1 cellular context compared by ENCODE assay signal in genomic region chr3:150603090-150603887, GRCh38.
TF ChIP-seq lines count a peak whose summit lies in the region.

SELENOT (plus strand) TSS chr3:150603321; CDS start chr3:150603363, 42 bp downstream.

TF ChIP-seq in K562, 482 proteins besides CTCF, POLR2A, EP300 and RAD21 (continued from another document and continues in another):
- TF ChIP-seq ZNF318 (IDR thresholded peaks at IDR 0.05; ENCODE audit: borderline replicate concordance in 1 of 2, low read depth in 1 of 2) (no peak), STAT5A (IDR thresholded peaks at IDR 0.05; ENCODE audit: borderline replicate concordance, low read length) (no peak), LARP7 (IDR thresholded peaks at IDR 0.05) (no peak), NFYB (IDR thresholded peaks at IDR 0.05; ENCODE audit: extremely low read depth, insufficient read length) (no peak), KDM1A (IDR thresholded peaks at IDR 0.05) (peak; percentile 35 to 66; a peak in 1 of 4 replicates), CREBBP (IDR thresholded peaks at IDR 0.05; ENCODE audit: low read depth, low read length) (no peak), ZNF699 (CRISPR knock-in tag; IDR thresholded peaks at IDR 0.05; ENCODE audit: insufficient replicate concordance) (no peak), GATAD2A (IDR thresholded peaks at IDR 0.05) (no peak; the same call in 1 of the 2 replicates), MTA3 (IDR thresholded peaks at IDR 0.05; ENCODE audit: borderline replicate concordance) (peak; percentile 74), ETS2 (tag; IDR thresholded peaks at IDR 0.05; ENCODE audit: borderline replicate concordance, poor library complexity, severe bottlenecking) (no peak), ZBTB11 (CRISPR knock-in tag; IDR thresholded peaks at IDR 0.05) (0 out of 6 replicates have a peak, but pooled peaks of 1 of the 3 experiments have one; percentile 46), HIVEP1 (CRISPR knock-in tag; IDR thresholded peaks at IDR 0.05) (no peak), ZNF512 (tag; IDR thresholded peaks at IDR 0.05) (no peak), FOS (IDR thresholded peaks at IDR 0.05; ENCODE audit: extremely low read depth, insufficient read length) (no peak), DPF2 (IDR thresholded peaks at IDR 0.05) (no peak), ZNF282 (CRISPR knock-in tag; IDR thresholded peaks at IDR 0.05) (no peak), MITF (IDR thresholded peaks at IDR 0.05) (no peak), POLR2AphosphoS2 (IDR thresholded peaks at IDR 0.05; ENCODE audit: low read length) (peak; percentile 91; the same call in 1 of the 2 replicates), ZNF239 (CRISPR knock-in tag; IDR thresholded peaks at IDR 0.05) (no peak), SMARCB1 (IDR thresholded peaks at IDR 0.05; ENCODE audit: insufficient read length, low read depth) (no peak), HBP1 (CRISPR knock-in tag; IDR thresholded peaks at IDR 0.05) (no peak), KHSRP (IDR thresholded peaks at IDR 0.05) (no peak), KLF10 (CRISPR knock-in tag; IDR thresholded peaks at IDR 0.05) (no peak), TAF1 (IDR thresholded peaks at IDR 0.05; ENCODE audit: control insufficient read depth, extremely low read depth, insufficient read depth, low read length, severe bottlenecking) (peak; percentile 98), ZNF134 (CRISPR knock-in tag; conservative IDR thresholded peaks at IDR 0.05) (no peak; the same call in 1 of the 2 replicates), ZNF75A (CRISPR knock-in tag; IDR thresholded peaks at IDR 0.05) (no peak), MYNN (IDR thresholded peaks at IDR 0.05) (0 out of 2 replicates have a peak, but pooled peaks have one; percentile 30), MYNN (CRISPR knock-in tag; IDR thresholded peaks at IDR 0.05) (no peak)
- TF ChIP-seq, protein P1, sequence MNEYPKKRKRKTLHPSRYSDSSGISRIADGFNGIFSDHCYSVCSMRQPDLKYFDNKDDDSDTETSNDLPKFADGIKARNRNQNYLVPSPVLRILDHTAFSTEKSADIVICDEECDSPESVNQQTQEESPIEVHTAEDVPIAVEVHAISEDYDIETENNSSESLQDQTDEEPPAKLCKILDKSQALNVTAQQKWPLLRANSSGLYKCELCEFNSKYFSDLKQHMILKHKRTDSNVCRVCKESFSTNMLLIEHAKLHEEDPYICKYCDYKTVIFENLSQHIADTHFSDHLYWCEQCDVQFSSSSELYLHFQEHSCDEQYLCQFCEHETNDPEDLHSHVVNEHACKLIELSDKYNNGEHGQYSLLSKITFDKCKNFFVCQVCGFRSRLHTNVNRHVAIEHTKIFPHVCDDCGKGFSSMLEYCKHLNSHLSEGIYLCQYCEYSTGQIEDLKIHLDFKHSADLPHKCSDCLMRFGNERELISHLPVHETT (CRISPR knock-in tag; conservative IDR thresholded peaks at IDR 0.05 in 1 of 2, IDR thresholded peaks at IDR 0.05 in 1 of 2) = no peak
- TF ChIP-seq, protein P2, sequence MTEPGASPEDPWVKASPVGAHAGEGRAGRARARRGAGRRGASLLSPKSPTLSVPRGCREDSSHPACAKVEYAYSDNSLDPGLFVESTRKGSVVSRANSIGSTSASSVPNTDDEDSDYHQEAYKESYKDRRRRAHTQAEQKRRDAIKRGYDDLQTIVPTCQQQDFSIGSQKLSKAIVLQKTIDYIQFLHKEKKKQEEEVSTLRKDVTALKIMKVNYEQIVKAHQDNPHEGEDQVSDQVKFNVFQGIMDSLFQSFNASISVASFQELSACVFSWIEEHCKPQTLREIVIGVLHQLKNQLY (CRISPR knock-in tag; conservative IDR thresholded peaks at IDR 0.05) = no peak
- TF ChIP-seq, protein P3, sequence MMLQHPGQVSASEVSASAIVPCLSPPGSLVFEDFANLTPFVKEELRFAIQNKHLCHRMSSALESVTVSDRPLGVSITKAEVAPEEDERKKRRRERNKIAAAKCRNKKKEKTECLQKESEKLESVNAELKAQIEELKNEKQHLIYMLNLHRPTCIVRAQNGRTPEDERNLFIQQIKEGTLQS (IDR thresholded peaks at IDR 0.05) = peak; percentile 55; the same call in 1 of the 2 replicates
- TF ChIP-seq, protein P3 (CRISPR knock-in tag; conservative IDR thresholded peaks at IDR 0.05) = no peak
- TF ChIP-seq, protein P4, sequence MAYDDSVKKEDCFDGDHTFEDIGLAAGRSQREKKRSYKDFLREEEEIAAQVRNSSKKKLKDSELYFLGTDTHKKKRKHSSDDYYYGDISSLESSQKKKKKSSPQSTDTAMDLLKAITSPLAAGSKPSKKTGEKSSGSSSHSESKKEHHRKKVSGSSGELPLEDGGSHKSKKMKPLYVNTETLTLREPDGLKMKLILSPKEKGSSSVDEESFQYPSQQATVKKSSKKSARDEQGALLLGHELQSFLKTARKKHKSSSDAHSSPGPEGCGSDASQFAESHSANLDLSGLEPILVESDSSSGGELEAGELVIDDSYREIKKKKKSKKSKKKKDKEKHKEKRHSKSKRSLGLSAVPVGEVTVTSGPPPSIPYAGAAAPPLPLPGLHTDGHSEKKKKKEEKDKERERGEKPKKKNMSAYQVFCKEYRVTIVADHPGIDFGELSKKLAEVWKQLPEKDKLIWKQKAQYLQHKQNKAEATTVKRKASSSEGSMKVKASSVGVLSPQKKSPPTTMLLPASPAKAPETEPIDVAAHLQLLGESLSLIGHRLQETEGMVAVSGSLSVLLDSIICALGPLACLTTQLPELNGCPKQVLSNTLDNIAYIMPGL (CRISPR knock-in tag; IDR thresholded peaks at IDR 0.05) = peak; percentile 98
- TF ChIP-seq, protein P5, sequence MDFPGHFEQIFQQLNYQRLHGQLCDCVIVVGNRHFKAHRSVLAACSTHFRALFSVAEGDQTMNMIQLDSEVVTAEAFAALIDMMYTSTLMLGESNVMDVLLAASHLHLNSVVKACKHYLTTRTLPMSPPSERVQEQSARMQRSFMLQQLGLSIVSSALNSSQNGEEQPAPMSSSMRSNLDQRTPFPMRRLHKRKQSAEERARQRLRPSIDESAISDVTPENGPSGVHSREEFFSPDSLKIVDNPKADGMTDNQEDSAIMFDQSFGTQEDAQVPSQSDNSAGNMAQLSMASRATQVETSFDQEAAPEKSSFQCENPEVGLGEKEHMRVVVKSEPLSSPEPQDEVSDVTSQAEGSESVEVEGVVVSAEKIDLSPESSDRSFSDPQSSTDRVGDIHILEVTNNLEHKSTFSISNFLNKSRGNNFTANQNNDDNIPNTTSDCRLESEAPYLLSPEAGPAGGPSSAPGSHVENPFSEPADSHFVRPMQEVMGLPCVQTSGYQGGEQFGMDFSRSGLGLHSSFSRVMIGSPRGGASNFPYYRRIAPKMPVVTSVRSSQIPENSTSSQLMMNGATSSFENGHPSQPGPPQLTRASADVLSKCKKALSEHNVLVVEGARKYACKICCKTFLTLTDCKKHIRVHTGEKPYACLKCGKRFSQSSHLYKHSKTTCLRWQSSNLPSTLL (IDR thresholded peaks at IDR 0.05) = no peak
